ENCODE assay signal across 1 cellular context in genomic region chr20:36235892-36236785, GRCh38.
A peak's percentile ranks its signal among the peaks of the same experiment; 100 is the strongest.
TF ChIP-seq lines count a peak whose summit lies in the region.

A gene with protein sequence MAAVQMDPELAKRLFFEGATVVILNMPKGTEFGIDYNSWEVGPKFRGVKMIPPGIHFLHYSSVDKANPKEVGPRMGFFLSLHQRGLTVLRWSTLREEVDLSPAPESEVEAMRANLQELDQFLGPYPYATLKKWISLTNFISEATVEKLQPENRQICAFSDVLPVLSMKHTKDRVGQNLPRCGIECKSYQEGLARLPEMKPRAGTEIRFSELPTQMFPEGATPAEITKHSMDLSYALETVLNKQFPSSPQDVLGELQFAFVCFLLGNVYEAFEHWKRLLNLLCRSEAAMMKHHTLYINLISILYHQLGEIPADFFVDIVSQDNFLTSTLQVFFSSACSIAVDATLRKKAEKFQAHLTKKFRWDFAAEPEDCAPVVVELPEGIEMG (plus strand): TSS chr20:36236478. CDS start chr20:36239869, 3,391 bp downstream.

TF ChIP-seq in K562, 482 proteins besides CTCF, POLR2A, EP300 and RAD21 (continued from another document and continues in another):
- TF ChIP-seq ZNF592 (IDR thresholded peaks at IDR 0.05) = 0 out of 2 replicates have a peak, but pooled peaks have one; percentile 22
- no peak for TF ChIP-seq ZBTB34 (CRISPR knock-in tag; IDR thresholded peaks at IDR 0.05)
- TF ChIP-seq ZBTB8A (IDR thresholded peaks at IDR 0.05; ENCODE audit: partially characterized antibody) = peak; percentile 6
- no peak for TF ChIP-seq MCM7 (IDR thresholded peaks at IDR 0.05)
- TF ChIP-seq GTF2B (IDR thresholded peaks at IDR 0.05; ENCODE audit: extremely low read depth, insufficient read length) = no peak
- TF ChIP-seq BRD4 (IDR thresholded peaks at IDR 0.05) = 0 out of 2 replicates have a peak, but pooled peaks have one; percentile 62
- TF ChIP-seq, protein P1, sequence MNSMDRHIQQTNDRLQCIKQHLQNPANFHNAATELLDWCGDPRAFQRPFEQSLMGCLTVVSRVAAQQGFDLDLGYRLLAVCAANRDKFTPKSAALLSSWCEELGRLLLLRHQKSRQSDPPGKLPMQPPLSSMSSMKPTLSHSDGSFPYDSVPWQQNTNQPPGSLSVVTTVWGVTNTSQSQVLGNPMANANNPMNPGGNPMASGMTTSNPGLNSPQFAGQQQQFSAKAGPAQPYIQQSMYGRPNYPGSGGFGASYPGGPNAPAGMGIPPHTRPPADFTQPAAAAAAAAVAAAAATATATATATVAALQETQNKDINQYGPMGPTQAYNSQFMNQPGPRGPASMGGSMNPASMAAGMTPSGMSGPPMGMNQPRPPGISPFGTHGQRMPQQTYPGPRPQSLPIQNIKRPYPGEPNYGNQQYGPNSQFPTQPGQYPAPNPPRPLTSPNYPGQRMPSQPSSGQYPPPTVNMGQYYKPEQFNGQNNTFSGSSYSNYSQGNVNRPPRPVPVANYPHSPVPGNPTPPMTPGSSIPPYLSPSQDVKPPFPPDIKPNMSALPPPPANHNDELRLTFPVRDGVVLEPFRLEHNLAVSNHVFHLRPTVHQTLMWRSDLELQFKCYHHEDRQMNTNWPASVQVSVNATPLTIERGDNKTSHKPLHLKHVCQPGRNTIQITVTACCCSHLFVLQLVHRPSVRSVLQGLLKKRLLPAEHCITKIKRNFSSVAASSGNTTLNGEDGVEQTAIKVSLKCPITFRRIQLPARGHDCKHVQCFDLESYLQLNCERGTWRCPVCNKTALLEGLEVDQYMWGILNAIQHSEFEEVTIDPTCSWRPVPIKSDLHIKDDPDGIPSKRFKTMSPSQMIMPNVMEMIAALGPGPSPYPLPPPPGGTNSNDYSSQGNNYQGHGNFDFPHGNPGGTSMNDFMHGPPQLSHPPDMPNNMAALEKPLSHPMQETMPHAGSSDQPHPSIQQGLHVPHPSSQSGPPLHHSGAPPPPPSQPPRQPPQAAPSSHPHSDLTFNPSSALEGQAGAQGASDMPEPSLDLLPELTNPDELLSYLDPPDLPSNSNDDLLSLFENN (IDR thresholded peaks at IDR 0.05; ENCODE audit: low read depth in 2 of 2, low read length in 2 of 2) = no peak
- TF ChIP-seq TRIM24 (IDR thresholded peaks at IDR 0.05) = peak in 1 of 2 experiments; percentile 99; a peak in 2 of 4 replicates
- peak; percentile 64 for TF ChIP-seq SMAD4 (CRISPR knock-in tag; conservative IDR thresholded peaks at IDR 0.05)
- no peak for TF ChIP-seq ZNF24 (IDR thresholded peaks at IDR 0.05)
- no peak; the same call in 1 of the 2 replicates for TF ChIP-seq ZNF263 (CRISPR knock-in tag; IDR thresholded peaks at IDR 0.05; ENCODE audit: borderline replicate concordance)
- TF ChIP-seq CBX2 (IDR thresholded peaks at IDR 0.05; ENCODE audit: insufficient read depth, low read length, poor library complexity, severe bottlenecking) = no peak
- TF ChIP-seq, protein P2, sequence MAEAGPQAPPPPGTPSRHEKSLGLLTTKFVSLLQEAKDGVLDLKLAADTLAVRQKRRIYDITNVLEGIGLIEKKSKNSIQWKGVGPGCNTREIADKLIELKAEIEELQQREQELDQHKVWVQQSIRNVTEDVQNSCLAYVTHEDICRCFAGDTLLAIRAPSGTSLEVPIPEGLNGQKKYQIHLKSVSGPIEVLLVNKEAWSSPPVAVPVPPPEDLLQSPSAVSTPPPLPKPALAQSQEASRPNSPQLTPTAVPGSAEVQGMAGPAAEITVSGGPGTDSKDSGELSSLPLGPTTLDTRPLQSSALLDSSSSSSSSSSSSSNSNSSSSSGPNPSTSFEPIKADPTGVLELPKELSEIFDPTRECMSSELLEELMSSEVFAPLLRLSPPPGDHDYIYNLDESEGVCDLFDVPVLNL (CRISPR knock-in tag; IDR thresholded peaks at IDR 0.05; ENCODE audit: low read depth) = no peak
- peak in 1 of 2 experiments; percentile 15; a peak in 1 of 4 replicates for TF ChIP-seq SRF (CRISPR knock-in tag; IDR thresholded peaks at IDR 0.05)
- TF ChIP-seq ELF1 (tag; IDR thresholded peaks at IDR 0.05) = peak; percentile 89
- 0 out of 4 replicates have a peak, but pooled peaks of 1 of the 2 experiments have one; percentile 46 for TF ChIP-seq ARNT (IDR thresholded peaks at IDR 0.05)
- TF ChIP-seq ZBTB49 (CRISPR knock-in tag; IDR thresholded peaks at IDR 0.05; ENCODE audit: borderline replicate concordance) = no peak
- TF ChIP-seq RERE (CRISPR knock-in tag; IDR thresholded peaks at IDR 0.05; ENCODE audit: borderline replicate concordance) = no peak
- TF ChIP-seq ZNF445 (CRISPR knock-in tag; IDR thresholded peaks at IDR 0.05; ENCODE audit: low read depth) = no peak
- TF ChIP-seq LEF1 (IDR thresholded peaks at IDR 0.05) = no peak
- TF ChIP-seq TAF9B (IDR thresholded peaks at IDR 0.05; ENCODE audit: partially characterized antibody) = peak; percentile 93
- no peak for TF ChIP-seq GABPB2 (CRISPR knock-in tag; conservative IDR thresholded peaks at IDR 0.05)
- TF ChIP-seq HDGF (IDR thresholded peaks at IDR 0.05) = no peak
- TF ChIP-seq ARID2 (IDR thresholded peaks at IDR 0.05) = no peak
- TF ChIP-seq ZNF140 (CRISPR knock-in tag; IDR thresholded peaks at IDR 0.05) = no peak
- peak; percentile 81; the same call in 1 of the 2 replicates for TF ChIP-seq ZC3H11A (IDR thresholded peaks at IDR 0.05; ENCODE audit: low read depth, low read length)
- peak in 1 of 2 experiments; percentile 95; a peak in 2 of 4 replicates for TF ChIP-seq BCLAF1 (IDR thresholded peaks at IDR 0.05; ENCODE audit: borderline replicate concordance in 1 of 2, control insufficient read depth in 1 of 2, low read depth in 2 of 2, low read length in 1 of 2)
- TF ChIP-seq RBM15 (IDR thresholded peaks at IDR 0.05; ENCODE audit: insufficient read depth, low read length) = no peak
- TF ChIP-seq ZBTB43 (CRISPR knock-in tag; IDR thresholded peaks at IDR 0.05) = no peak
